11 cellular contexts compared by ENCODE assay signal in genomic region chr1:208252126-208252853, GRCh38. TPM values are rescaled to one million over a fixed set of nuclear protein-coding genes. Genes with fewer than 3 reads are reported as not detected.
A peak's percentile ranks its signal among the peaks of the same experiment; 100 is the strongest.
DNase-seq lines count a peak whose midpoint lies in the region; ATAC-seq, FAIRE-seq and TF ChIP-seq lines count a peak whose summit lies in the region.
"Had no signal": no experiment of that assay in that cellular context is flagged by ENCODE, and none has a peak within 500 bp of the region (broad histone marks: within the 10 kb centered on the region; RNA-seq: fewer than 3 reads in every experiment).

No MANE protein-coding gene starts in this region.

- H3K79me1 ChIP-seq in H1 (ENCODE audit: low read depth, low read length) = no peaks in the 10 kb centered on the region

- H3K56ac ChIP-seq in H1 (replicated peaks; ENCODE audit: insufficient read length, low read depth, low read length) = no peak overlapping the region

- H3K4ac ChIP-seq in H1 (replicated peaks; ENCODE audit: insufficient read length, low read depth, low read length) = no peak overlapping the region

- H3K4me3 Mint-ChIP-seq in nephron progenitor cell = no peak overlapping the region
- H3K4me3 Mint-ChIP-seq in osteocyte (ENCODE audit: unreplicated experiment) = no peak overlapping the region

- H3K23me2 ChIP-seq in H1 (ENCODE audit: low read depth, low read length) = 0 out of 2 replicates have a peak, but pooled peaks cover 4% of the 10 kb centered on the region

- no peaks in the 10 kb centered on the region for H3K9me3 ChIP-seq in H1 (ENCODE audit: insufficient read depth in 2 of 2, low read depth in 1 of 2, low read length in 1 of 2)
- no peaks in the 10 kb centered on the region for H3K9me3 ChIP-seq in effector memory CD4-positive, alpha-beta T cell (ENCODE audit: control insufficient read depth, low read length)

- H3K4me2 ChIP-seq in H1 (ENCODE audit: insufficient read depth in 1 of 2, low read depth in 2 of 2, low read length in 2 of 2) = peak overlapping the region in 1 of 2 experiments; percentile 50; a peak in 2 of 4 replicates

- H3K27me3 Mint-ChIP-seq in nephron progenitor cell (ENCODE audit: low read depth, poor library complexity) (peaks cover 13% of the 10 kb centered on the region), osteocyte (ENCODE audit: unreplicated experiment) (peaks cover 23% of the 10 kb centered on the region)

- peak overlapping the region in 1 of 4 experiments; percentile 22; a peak in 1 of 8 replicates for H3K4me3 ChIP-seq in H1 (ENCODE audit: extremely low read depth in 1 of 4, insufficient read depth in 2 of 4, low read depth in 3 of 4, low read length in 4 of 4)
- H3K4me3 ChIP-seq in effector memory CD4-positive, alpha-beta T cell (ENCODE audit: insufficient read depth, low read depth, low read length, poor library complexity, severe bottlenecking) = no peak overlapping the region

- no peak for ATAC-seq in GM21381 (IDR thresholded peaks at IDR 0.05; ENCODE audit: unreplicated experiment)

- no peak overlapping the region for H4K8ac ChIP-seq in H1 (ENCODE audit: extremely low read depth, insufficient read depth, low read length)

- H2BK20ac ChIP-seq in H1 (ENCODE audit: low read length) = no peak overlapping the region

- CTCF ChIA-PET in H1 (lab: Charles Lee; ENCODE audit: partially characterized antibody) = interaction anchor here (0.6 to 2.6 kb wide), 55 partner anchors 9 to 1103 kb away, joined by 3 to 17 read pairs (median 4); partner anchors contain the start of gene PLXNA2

- no peak overlapping the region for H2AK5ac ChIP-seq in H1 (ENCODE audit: low read depth, low read length)

- no peak overlapping the region for H2BK15ac ChIP-seq in H1 (ENCODE audit: low read length)

- H4K20me1 ChIP-seq in H1 (replicated peaks in 1 of 2; ENCODE audit: control insufficient read depth in 1 of 2, insufficient read depth in 2 of 2, low read length in 2 of 2) = peaks cover 0 to 2% of the 10 kb centered on the region in 2 experiments

- no peak overlapping the region for H3K14ac ChIP-seq in H1 (ENCODE audit: insufficient read length)

- no peaks in the 10 kb centered on the region for H3K36me3 Mint-ChIP-seq in nephron progenitor cell (ENCODE audit: low read depth)
- H3K36me3 Mint-ChIP-seq in osteocyte (ENCODE audit: unreplicated experiment) = no peaks in the 10 kb centered on the region

- no peak overlapping the region for H4K91ac ChIP-seq in H1 (replicated peaks; ENCODE audit: insufficient read length, low read length)

- H2BK12ac ChIP-seq in H1 (ENCODE audit: low read depth, low read length) = no peak overlapping the region

- TF ChIP-seq POLR2A in H1 (IDR thresholded peaks at IDR 0.05; ENCODE audit: control extremely low read depth in 1 of 2, low read depth in 2 of 2, low read length in 2 of 2) = no peak

- H2BK120ac ChIP-seq in H1 (replicated peaks; ENCODE audit: low read depth, low read length) = no peak overlapping the region

- POLR2A ChIA-PET in H1 (lab: Charles Lee; ENCODE audit: partially characterized antibody) = no interaction called here

- H3K23ac ChIP-seq in H1 (ENCODE audit: insufficient read length) = no peak overlapping the region

- no peak for FAIRE-seq in H1 (lab: Jason Lieb, UNC)
- FAIRE-seq: endometrium had no signal

- H3K27ac ChIP-seq in H1 (ENCODE audit: low read depth, low read length) = no peak overlapping the region
- no peak overlapping the region for H3K27ac ChIP-seq in effector memory CD4-positive, alpha-beta T cell (ENCODE audit: insufficient read depth, low read length, poor library complexity, severe bottlenecking)

- WGBS in H1 (ENCODE audit: extremely low coverage in 1 of 2, insufficient coverage in 1 of 2, insufficient read length in 1 of 2, insufficient replicate concordance in 2 of 2, low coverage in 1 of 2, low lambda C conversion rate in 2 of 2, missing lambda C conversion rate in 1 of 2), 2 experiments = 56% methylated on average over 18 of the region's 18 CpGs; no CpG with 5 or more reads in 1 of the 2 experiments

- TF ChIP-seq CTCF in H1 (IDR thresholded peaks at IDR 0.05; ENCODE audit: control extremely low read depth in 1 of 3, insufficient read depth in 1 of 3, low read depth in 1 of 3, low read length in 3 of 3) (peak; percentile 63 to 72 (median 69)), nephron progenitor cell (IDR thresholded peaks at IDR 0.05) (peak; percentile 43), osteocyte (IDR thresholded peaks at IDR 0.05) (no peak)

- no peaks in the 10 kb centered on the region for H3K79me2 ChIP-seq in H1 (ENCODE audit: control insufficient read depth in 1 of 2, insufficient read depth in 2 of 2, low read length in 2 of 2)

- H4K5ac ChIP-seq in H1 (ENCODE audit: insufficient read length, low read depth, low read length) = no peak overlapping the region

- no peaks in the 10 kb centered on the region for H3K36me3 ChIP-seq in H1 (ENCODE audit: control insufficient read depth in 2 of 4, insufficient read depth in 4 of 4, low read length in 3 of 4)
- H3K36me3 ChIP-seq in effector memory CD4-positive, alpha-beta T cell (ENCODE audit: control insufficient read depth, insufficient read depth, low read length) = no peaks in the 10 kb centered on the region

- H3K27ac Mint-ChIP-seq in nephron progenitor cell (no peak overlapping the region), osteocyte (ENCODE audit: unreplicated experiment) (no peak overlapping the region)

- DNase-seq in COLO668 (lab: John Stamatoyannopoulos, UW; ENCODE audit: unreplicated experiment) (peak; percentile 27), LHCN-M2 (ENCODE audit: low read depth) (peak; percentile 26), H1 (ENCODE audit: low read depth in 1 of 2, low spot score in 2 of 2) (peak in 1 of 2 experiments; percentile 84), nephron progenitor cell (no peak), osteocyte (ENCODE audit: extremely low spot score, unreplicated experiment) (no peak)
- no peak for DNase-seq in activated CD4-positive, alpha-beta T cell treated with anti-CD3 and anti-CD28 coated beads, Interleukin-2, amount 50 U/mL, for 1 hour
- DNase-seq in effector memory CD4-positive, alpha-beta T cell = no peak
- DNase-seq: activated CD8-positive, alpha-beta memory T cell treated with anti-CD3 and anti-CD28 coated beads, Interleukin-2, amount 50 U/mL, for 48 hours; RPMI8226 had no signal

- no peak overlapping the region for H2BK5ac ChIP-seq in H1 (ENCODE audit: low read depth, low read length)

- no peaks in the 10 kb centered on the region for H3K9me3 Mint-ChIP-seq in nephron progenitor cell
- no peaks in the 10 kb centered on the region for H3K9me3 Mint-ChIP-seq in osteocyte (ENCODE audit: unreplicated experiment)

- peaks cover 46% of the 10 kb centered on the region for H3K4me1 Mint-ChIP-seq in nephron progenitor cell
- peaks cover 46% of the 10 kb centered on the region for H3K4me1 Mint-ChIP-seq in osteocyte (ENCODE audit: unreplicated experiment)

- no peak for TF ChIP-seq EP300 in H1 (IDR thresholded peaks at IDR 0.05; ENCODE audit: borderline replicate concordance in 1 of 2, low read depth in 2 of 2, low read length in 2 of 2)

- H3K9ac ChIP-seq in H1 (replicated peaks in 1 of 4; ENCODE audit: extremely low read depth in 1 of 4, low read depth in 3 of 4, low read length in 3 of 4) = no peak overlapping the region

- TF ChIP-seq RAD21 in H1 (IDR thresholded peaks at IDR 0.05 in 1 of 2, conservative IDR thresholded peaks at IDR 0.05 in 1 of 2; ENCODE audit: low read depth in 2 of 2, low read length in 2 of 2) = peak; percentile 66 to 82

- H3K27me3 ChIP-seq in H1 (replicated peaks in 1 of 4; ENCODE audit: control insufficient read depth in 3 of 4, extremely low read depth in 1 of 4, insufficient read depth in 3 of 4, low read length in 3 of 4) = peaks cover 3 to 15% (median 13%) of the 10 kb centered on the region in 4 experiments; a peak in 6 of 7 replicates
- no peaks in the 10 kb centered on the region for H3K27me3 ChIP-seq in effector memory CD4-positive, alpha-beta T cell (replicated peaks; ENCODE audit: control insufficient read depth, insufficient read depth, low read length, poor library complexity, severe bottlenecking)

- H3K4me1 ChIP-seq in H1 (replicated peaks in 1 of 4; ENCODE audit: control insufficient read depth in 3 of 4, insufficient read depth in 4 of 4, low read length in 3 of 4) = peaks cover 0 to 7% (median under 1%) of the 10 kb centered on the region in 4 experiments; a peak in 5 of 7 replicates
- H3K4me1 ChIP-seq in effector memory CD4-positive, alpha-beta T cell (ENCODE audit: control insufficient read depth, insufficient read depth, low read length, poor library complexity, severe bottlenecking) = no peaks in the 10 kb centered on the region

- H2AFZ ChIP-seq in H1 (ENCODE audit: low read length) = no peak overlapping the region

- H3K18ac ChIP-seq in H1 (ENCODE audit: extremely low read depth, low read length) = peak overlapping the region; percentile 32; the same call in 1 of the 2 replicates

TF ChIP-seq in H1, 55 proteins besides CTCF, POLR2A, EP300 and RAD21:
- TF ChIP-seq ZNF274 (IDR thresholded peaks at IDR 0.05; ENCODE audit: borderline replicate concordance, extremely low read depth, low read length) (no peak), KDM1A (IDR thresholded peaks at IDR 0.05; ENCODE audit: borderline replicate concordance, low read length) (no peak), SIN3A (conservative IDR thresholded peaks at IDR 0.05 in 1 of 2, IDR thresholded peaks at IDR 0.05 in 1 of 2; ENCODE audit: low read depth in 1 of 2, low read length in 2 of 2) (no peak), CHD2 (IDR thresholded peaks at IDR 0.05; ENCODE audit: low read length) (no peak), SP4 (IDR thresholded peaks at IDR 0.05; ENCODE audit: low read length) (no peak), GTF2F1 (IDR thresholded peaks at IDR 0.05; ENCODE audit: borderline replicate concordance, low read depth, low read length) (no peak), HDAC6 (IDR thresholded peaks at IDR 0.05; ENCODE audit: low read depth, low read length) (no peak)

RNA-seq across cellular contexts. Expression of gene PLXNA2, which starts 8.1 kb away (rescaled TPM):
- total RNA-seq in LHCN-M2 (2014; rRNA removed) (17.7 and 24.2 TPM in 2 replicates), osteocyte (19.5 and 20.5 TPM in 2 replicates)
- polyA plus RNA-seq in LHCN-M2 (2012) = 6.8 TPM
- total RNA-seq in H1 (2021; fragmentation: NEBNext Ultra II Directional; extraction: Animal tissue kit (Norgen Biotek cat#: 25700)) = 1.5 and 2.0 TPM in 2 replicates
- polyA plus RNA-seq in H1 (2011; rRNA removed) = 0.33 and 0.71 TPM in 2 replicates
- 0.47 TPM for polyA plus RNA-seq in H1 (2011; cell fraction: cytosol; rRNA removed)
- polyA plus RNA-seq in H1 (2011; cell fraction: nucleus; rRNA removed) = 1.8 TPM
- 0.53 to 0.99 TPM (median 0.61 TPM) in 4 replicates for polyA plus RNA-seq in H1 (2012, experiment 1 of 2)
- 0.34 TPM for polyA plus RNA-seq in H1 (2012, experiment 2 of 2)
- polyA plus RNA-seq in H1 (2013, experiment 1 of 2) = 0.65 TPM
- polyA plus RNA-seq in H1 (2013, experiment 2 of 2) = 0.48 TPM
- polyA minus RNA-seq in H1 (2011; rRNA and poly(A)+ RNA removed) = 1.0 and 1.5 TPM in 2 replicates
- polyA minus RNA-seq in H1 (2011; cell fraction: cytosol; rRNA and poly(A)+ RNA removed) = 0.44 TPM
- 2.5 TPM for polyA minus RNA-seq in H1 (2011; cell fraction: nucleus; rRNA and poly(A)+ RNA removed)

Comparison
In these comparisons a context has a peak if more than half of its experiments do, and no peak if none do; other contexts are left out.
1. DNase-seq: peak in COLO668 (single experiment) and LHCN-M2 (single experiment); none in nephron progenitor cell (single experiment), activated CD4-positive, alpha-beta T cell treated with anti-CD3 and anti-CD28 coated beads, Interleukin-2, amount 50 U/mL, for 1 hour (single experiment), osteocyte (single experiment) and effector memory CD4-positive, alpha-beta T cell (0 of 3).